10 cellular contexts compared by ENCODE assay signal in genomic region chr1:7810395-7810794, GRCh38. TPM values are rescaled to one million over a fixed set of nuclear protein-coding genes. Genes with fewer than 3 reads are reported as not detected.
DNase-seq lines count a peak whose midpoint lies in the region; ATAC-seq and TF ChIP-seq lines count a peak whose summit lies in the region.
"Had no signal": no experiment of that assay in that cellular context is flagged by ENCODE, and none has a peak within 500 bp of the region (broad histone marks: within the 10 kb centered on the region; RNA-seq: fewer than 3 reads in every experiment).

No MANE protein-coding gene starts in this region.

- intact Hi-C loops in CD4-positive, alpha-beta T cell (cut with DNase I, micrococcal nuclease): no loop called here

- no peak overlapping the region for H3K27ac ChIP-seq in RWPE2 (ENCODE audit: poor library complexity, severe bottlenecking)
- H3K27ac ChIP-seq in CD4-positive, alpha-beta T cell (ENCODE audit: low read depth, low read length): no peak overlapping the region

- no peak for TF ChIP-seq CTCF in RWPE2 (IDR thresholded peaks at IDR 0.05; ENCODE audit: poor library complexity, severe bottlenecking)
- TF ChIP-seq CTCF in fibroblast of the aortic adventitia (IDR thresholded peaks at IDR 0.05; ENCODE audit: insufficient read depth, low read length): no peak
- no peak for TF ChIP-seq CTCF in CD4-positive, alpha-beta T cell (IDR thresholded peaks at IDR 0.05)

- H3K36me3 ChIP-seq in RWPE2 (ENCODE audit: low read depth): peaks cover 59% of the 10 kb centered on the region

- DNase-seq in activated effector memory CD4-positive, alpha-beta T cell treated with anti-CD3 and anti-CD28 coated beads, Interleukin-2, amount 50 U/mL, for 16 hours: peak; percentile 70
- DNase-seq in activated effector memory CD4-positive, alpha-beta T cell treated with Interleukin-2 at 50 U/mL for 16 hours: no peak
- DNase-seq in RWPE2 (ENCODE audit: low spot score) (no peak), fibroblast of the aortic adventitia (ENCODE audit: low read depth) (peak; percentile 76), NCI-H128 (lab: John Stamatoyannopoulos, UW; ENCODE audit: unreplicated experiment) (no peak)
- peak; percentile 8 for DNase-seq in stimulated activated CD8-positive, alpha-beta memory T cell treated with anti-CD3 and anti-CD28 coated beads, Interleukin-4, amount 100 ng/mL, for 24 hours (ENCODE audit: low read depth)
- DNase-seq in CD4-positive, alpha-beta T cell: no peak
- DNase-seq: Caco-2, NCI-H446 had no signal

- H3K4me3 Mint-ChIP-seq in CD4-positive, alpha-beta T cell: no peak overlapping the region

- no peaks in the 10 kb centered on the region for H3K4me1 ChIP-seq in RWPE2 (ENCODE audit: insufficient read depth, poor library complexity, severe bottlenecking)
- H3K4me1 ChIP-seq: Caco-2 had no signal

- H3K4me1 Mint-ChIP-seq in CD4-positive, alpha-beta T cell (ENCODE audit: low read depth): no peaks in the 10 kb centered on the region

- no peaks in the 10 kb centered on the region for H3K27me3 ChIP-seq in RWPE2 (ENCODE audit: insufficient read depth, poor library complexity, severe bottlenecking)
- no peaks in the 10 kb centered on the region for H3K27me3 ChIP-seq in CD4-positive, alpha-beta T cell (ENCODE audit: control insufficient read depth, insufficient read depth, low read length)

- H3K36me3 Mint-ChIP-seq in CD4-positive, alpha-beta T cell (ENCODE audit: low read depth): peaks cover 74% of the 10 kb centered on the region

- POLR2A ChIA-PET in CD4-positive, alpha-beta T cell (lab: Charles Lee): no interaction called here

- H3K4me3 ChIP-seq in RWPE2 (ENCODE audit: severe bottlenecking) (no peak overlapping the region), fibroblast of the aortic adventitia (ENCODE audit: low read depth, low read length) (no peak overlapping the region)

- H3K9me3 Mint-ChIP-seq in CD4-positive, alpha-beta T cell: peaks cover 11% of the 10 kb centered on the region

- H3K27me3 Mint-ChIP-seq in CD4-positive, alpha-beta T cell: no peaks in the 10 kb centered on the region

- H3K9me3 ChIP-seq in RWPE2 (ENCODE audit: severe bottlenecking): peaks cover 5% of the 10 kb centered on the region
- peaks cover 14% of the 10 kb centered on the region for H3K9me3 ChIP-seq in CD4-positive, alpha-beta T cell (ENCODE audit: control insufficient read depth, low read length)

- CTCF ChIA-PET in CD4-positive, alpha-beta T cell (lab: Charles Lee): interaction anchor here (0.9 kb wide), 1 partner anchor 10 kb away, joined by 3 read pairs; no protein-coding TSS in a partner anchor

- peak; percentile 95 for ATAC-seq in RWPE2 (ENCODE audit: low read depth)
- ATAC-seq in CD4-positive, alpha-beta T cell (ENCODE audit: poor library complexity): no peak
- ATAC-seq in HG02840 (IDR thresholded peaks at IDR 0.05; ENCODE audit: low FRiP score, unreplicated experiment): no peak

- no peak overlapping the region for H3K27ac Mint-ChIP-seq in CD4-positive, alpha-beta T cell

RNA-seq across cellular contexts. Expression of gene PER3, which starts 26.3 kb away (rescaled TPM):
- 27.1 and 35.5 TPM in 2 replicates for total RNA-seq in fibroblast of the aortic adventitia (ENCODE audit: low replicate concordance)
- total RNA-seq in CD4-positive, alpha-beta T cell: 10 to 100 TPM; 10.1 to 11.4 TPM

RNA-seq across cellular contexts. Expression of gene VAMP3, which starts 39.3 kb away (rescaled TPM):
- total RNA-seq in fibroblast of the aortic adventitia (ENCODE audit: low replicate concordance): 37.2 and 135 TPM in 2 replicates
- total RNA-seq in CD4-positive, alpha-beta T cell: 10 to 100 TPM; 76.9 to 87.7 TPM

RNA-seq across cellular contexts. Expression of gene UTS2, which starts 42.5 kb away (rescaled TPM):
- total RNA-seq in fibroblast of the aortic adventitia (ENCODE audit: low replicate concordance): not detected in 2 replicates
- total RNA-seq in CD4-positive, alpha-beta T cell: not detected

Comparison
In these comparisons a context has a peak if more than half of its experiments do, and no peak if none do; other contexts are left out.
1. DNase-seq: peak in activated effector memory CD4-positive, alpha-beta T cell treated with anti-CD3 and anti-CD28 coated beads, Interleukin-2, amount 50 U/mL, for 16 hours (single experiment), fibroblast of the aortic adventitia (single experiment) and stimulated activated CD8-positive, alpha-beta memory T cell treated with anti-CD3 and anti-CD28 coated beads, Interleukin-4, amount 100 ng/mL, for 24 hours (single experiment); none in activated effector memory CD4-positive, alpha-beta T cell treated with Interleukin-2 at 50 U/mL for 16 hours (single experiment), RWPE2 (single experiment), CD4-positive, alpha-beta T cell (0 of 10) and NCI-H128 (single experiment).